1 cellular context compared by ENCODE assay signal in genomic region chr2:171407030-171407707, GRCh38.
TF ChIP-seq lines count a peak whose summit lies in the region.

No MANE protein-coding gene starts in this region.

TF ChIP-seq in GM23338, 12 proteins besides CTCF, POLR2A, EP300 and RAD21 (continued from another document):
- TF ChIP-seq ZNF462 (CRISPR knock-in tag; IDR thresholded peaks at IDR 0.05) (no peak), NANOG (IDR thresholded peaks at IDR 0.05; ENCODE audit: borderline replicate concordance) (no peak), REST (IDR thresholded peaks at IDR 0.05; ENCODE audit: unreplicated experiment) (no peak)
TF ChIP-seq in GM23338: peak in this region for 0.
